Comparison of ENCODE assay signal across 21 cellular contexts in genomic region chr5:110702704-110703103, GRCh38. TPM values are rescaled to one million over a fixed set of nuclear protein-coding genes. Genes with fewer than 3 reads are reported as not detected.
"Had no signal": no experiment of that assay in that cellular context is flagged by ENCODE, and none has a peak within 500 bp of the region (broad histone marks: within the 10 kb centered on the region; RNA-seq: fewer than 3 reads in every experiment).

No MANE protein-coding gene starts in this region.

- H3K36me3 ChIP-seq: ascending aorta, cardiac muscle cell, MG63 had no signal

- ATAC-seq: activated CD8-positive, alpha-beta T cell treated with anti-CD3 and anti-CD28 coated beads, Interleukin-2, amount 10 ng/mL, durations not matched to agents 7 days and 5 days had no signal

- DNase-seq: activated CD4-positive, alpha-beta T cell treated with anti-CD3 and anti-CD28 coated beads for 48 hours; activated CD4-positive, alpha-beta T cell treated with anti-CD3 and anti-CD28 coated beads, Interleukin-2, amount 50 U/mL, for 4 hours; activated CD4-positive, CD25-positive, alpha-beta regulatory T cell treated with anti-CD3 and anti-CD28 coated beads, Interleukin-2, amount 50 U/mL, for 72 hours; activated CD8-positive, alpha-beta memory T cell treated with anti-CD3 and anti-CD28 coated beads, Interleukin-2, amount 50 U/mL, for 48 hours; activated CD8-positive, alpha-beta T cell treated with anti-CD3 and anti-CD28 coated beads, Interleukin-2, amount 10 ng/mL, durations not matched to agents 7 days and 5 days; activated naive CD4-positive, alpha-beta T cell treated with anti-CD3 and anti-CD28 coated beads, Interleukin-2, amount 50 U/mL, for 16 hours; activated naive CD8-positive, alpha-beta T cell treated with anti-CD3 and anti-CD28 coated beads, Interleukin-2, amount 10 ng/mL, durations not matched to agents 7 days and 5 days; activated T-cell treated with anti-CD3 and anti-CD28 coated beads, Interleukin-2, amount 50 U/mL, for 1 hour; amniotic stem cell; KG1; MG63; NCI-H1105; NCI-H1436; NCI-H1694 treated with DMSO at 0.1 percent for 48 hours; NCI-H2029 treated with DMSO at 0.1 percent for 48 hours; NCI-H345; NCI-H510A; NCI-H526 treated with DMSO at 0.1 percent for 48 hours; SHP77 treated with DMSO at 0.1 percent for 48 hours had no signal

- H3K4me1 ChIP-seq: ascending aorta had no signal

- H3K27ac ChIP-seq: ascending aorta, cardiac muscle cell had no signal

- H3K9me3 ChIP-seq: ascending aorta, MG63 had no signal

- H3K4me3 ChIP-seq: cardiac muscle cell, MG63 had no signal

- H3K27me3 ChIP-seq: ascending aorta had no signal

RNA-seq across cellular contexts. Expression of gene TMEM232, which starts 23.8 kb away (rescaled TPM):
- total RNA-seq: ascending aorta had no signal
